19 cellular contexts compared by ENCODE assay signal in genomic region chr5:103385722-103386121, GRCh38.
"Had no signal": no experiment of that assay in that cellular context is flagged by ENCODE, and none has a peak within 500 bp of the region (broad histone marks: within the 10 kb centered on the region; RNA-seq: fewer than 3 reads in every experiment).

No MANE protein-coding gene starts in this region.

- H3K4me1 ChIP-seq: gastroesophageal sphincter, heart left ventricle, pancreas, sigmoid colon, testis, upper lobe of right lung had no signal

- H3K27me3 ChIP-seq: gastroesophageal sphincter, heart left ventricle, pancreas, sigmoid colon, testis, upper lobe of right lung had no signal

- ATAC-seq: activated CD8-positive, alpha-beta T cell treated with anti-CD3 and anti-CD28 coated beads for 36 hours; esophagus mucosa; gastroesophageal sphincter; heart left ventricle; naive thymus-derived CD4-positive, alpha-beta T cell; pancreas; stimulated activated effector memory CD8-positive, alpha-beta T cell treated with anti-CD3 and anti-CD28 coated beads, Interleukin-12 subunit alpha, Interleukin-12 subunit beta, amount 100 ng/mL, for 72 hours; upper lobe of right lung had no signal

- H3K4me3 ChIP-seq: gastroesophageal sphincter, heart left ventricle, pancreas, sigmoid colon, testis, upper lobe of right lung had no signal

- H3K4me3 Mint-ChIP-seq: activated CD4-positive, alpha-beta T cell treated with anti-CD3 and anti-CD28 coated beads, Interleukin-2, amount 10 ng/mL, durations not matched to agents 24 days and 14 days; activated CD8-positive, alpha-beta T cell treated with anti-CD3 and anti-CD28 coated beads for 36 hours; naive thymus-derived CD4-positive, alpha-beta T cell; stimulated activated effector memory CD8-positive, alpha-beta T cell treated with anti-CD3 and anti-CD28 coated beads, Interleukin-12 subunit alpha, Interleukin-12 subunit beta, amount 100 ng/mL, for 72 hours had no signal

- H3K9me3 ChIP-seq: pancreas, testis, upper lobe of right lung had no signal

- H3K36me3 ChIP-seq: gastroesophageal sphincter, heart left ventricle, pancreas, sigmoid colon, upper lobe of right lung had no signal

- DNase-seq: activated CD4-positive, alpha-beta T cell treated with anti-CD3 and anti-CD28 coated beads, Interleukin-2, amount 10 ng/mL, durations not matched to agents 24 days and 14 days; activated CD8-positive, alpha-beta memory T cell treated with anti-CD3 and anti-CD28 coated beads, Interleukin-2, amount 50 U/mL, for 4 hours; activated CD8-positive, alpha-beta T cell treated with anti-CD3 and anti-CD28 coated beads for 36 hours; activated effector memory CD4-positive, alpha-beta T cell treated with anti-CD3 and anti-CD28 coated beads, Interleukin-2, amount 50 U/mL, for 16 hours; activated naive CD4-positive, alpha-beta T cell treated with anti-CD3 and anti-CD28 coated beads, Interleukin-2, amount 50 U/mL, for 16 hours; activated T-cell treated with anti-CD3 and anti-CD28 coated beads, Interleukin-2, amount 50 U/mL, for 48 hours; aorta; cortex of kidney; heart left ventricle; mesendoderm; naive thymus-derived CD4-positive, alpha-beta T cell; pancreas; sigmoid colon; stimulated activated CD4-positive, alpha-beta T cell treated with anti-CD3 and anti-CD28 coated beads, Interleukin-4, amount 100 ng/mL, for 24 hours; testis; upper lobe of right lung had no signal

- H3K27ac ChIP-seq: gastroesophageal sphincter, heart left ventricle, pancreas, sigmoid colon, testis, upper lobe of right lung had no signal

- H3K4me1 Mint-ChIP-seq: activated CD4-positive, alpha-beta T cell treated with anti-CD3 and anti-CD28 coated beads, Interleukin-2, amount 10 ng/mL, durations not matched to agents 24 days and 14 days; naive thymus-derived CD4-positive, alpha-beta T cell; stimulated activated effector memory CD8-positive, alpha-beta T cell treated with anti-CD3 and anti-CD28 coated beads, Interleukin-12 subunit alpha, Interleukin-12 subunit beta, amount 100 ng/mL, for 72 hours had no signal

- H3K27ac Mint-ChIP-seq: activated CD4-positive, alpha-beta T cell treated with anti-CD3 and anti-CD28 coated beads, Interleukin-2, amount 10 ng/mL, durations not matched to agents 24 days and 14 days; activated CD8-positive, alpha-beta T cell treated with anti-CD3 and anti-CD28 coated beads for 36 hours; naive thymus-derived CD4-positive, alpha-beta T cell; stimulated activated effector memory CD8-positive, alpha-beta T cell treated with anti-CD3 and anti-CD28 coated beads, Interleukin-12 subunit alpha, Interleukin-12 subunit beta, amount 100 ng/mL, for 72 hours had no signal
